ENCODE assay signal across 2 cellular contexts in the genomic region with DNA sequence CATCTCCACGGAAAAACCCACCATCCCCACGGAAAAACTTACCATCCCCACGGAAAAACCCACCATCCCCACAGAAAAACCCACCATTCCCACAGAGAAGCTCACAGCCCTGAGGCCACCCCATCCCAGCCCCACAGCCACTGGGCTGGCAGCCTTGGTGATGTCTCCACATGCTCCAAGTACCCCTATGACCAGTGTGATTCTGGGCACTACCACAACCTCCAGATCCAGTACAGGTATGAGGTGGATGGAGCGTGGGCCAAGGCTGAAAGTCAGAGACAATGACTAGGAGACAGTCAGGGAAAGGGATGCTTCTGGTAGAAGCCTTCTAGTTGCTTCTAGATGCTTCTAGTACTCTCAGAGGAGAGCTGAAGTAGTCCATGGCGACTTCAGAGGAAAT.
TF ChIP-seq lines count a peak whose summit lies in the region.

No MANE protein-coding gene starts in this region.

TF ChIP-seq in SK-N-SH treated with all-trans-retinoic acid at 6 μM for 48 hours, 23 proteins besides CTCF, POLR2A, EP300 and RAD21 (continued from another document):
- no peak for TF ChIP-seq ZFP30 (CRISPR knock-in tag; IDR thresholded peaks at IDR 0.05)
- TF ChIP-seq, protein P1, sequence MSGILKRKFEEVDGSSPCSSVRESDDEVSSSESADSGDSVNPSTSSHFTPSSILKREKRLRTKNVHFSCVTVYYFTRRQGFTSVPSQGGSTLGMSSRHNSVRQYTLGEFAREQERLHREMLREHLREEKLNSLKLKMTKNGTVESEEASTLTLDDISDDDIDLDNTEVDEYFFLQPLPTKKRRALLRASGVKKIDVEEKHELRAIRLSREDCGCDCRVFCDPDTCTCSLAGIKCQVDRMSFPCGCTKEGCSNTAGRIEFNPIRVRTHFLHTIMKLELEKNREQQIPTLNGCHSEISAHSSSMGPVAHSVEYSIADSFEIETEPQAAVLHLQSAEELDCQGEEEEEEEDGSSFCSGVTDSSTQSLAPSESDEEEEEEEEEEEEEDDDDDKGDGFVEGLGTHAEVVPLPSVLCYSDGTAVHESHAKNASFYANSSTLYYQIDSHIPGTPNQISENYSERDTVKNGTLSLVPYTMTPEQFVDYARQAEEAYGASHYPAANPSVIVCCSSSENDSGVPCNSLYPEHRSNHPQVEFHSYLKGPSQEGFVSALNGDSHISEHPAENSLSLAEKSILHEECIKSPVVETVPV (CRISPR knock-in tag; IDR thresholded peaks at IDR 0.05) = no peak
- TF ChIP-seq SNAI2 (CRISPR knock-in tag; IDR thresholded peaks at IDR 0.05) = no peak
- no peak for TF ChIP-seq OSR1 (CRISPR knock-in tag; IDR thresholded peaks at IDR 0.05)
- TF ChIP-seq CSDC2 (CRISPR knock-in tag; IDR thresholded peaks at IDR 0.05) = no peak

TF ChIP-seq in SK-N-SH, 30 proteins besides CTCF, POLR2A, EP300 and RAD21 (continued from another document):
- TF ChIP-seq, protein P2, sequence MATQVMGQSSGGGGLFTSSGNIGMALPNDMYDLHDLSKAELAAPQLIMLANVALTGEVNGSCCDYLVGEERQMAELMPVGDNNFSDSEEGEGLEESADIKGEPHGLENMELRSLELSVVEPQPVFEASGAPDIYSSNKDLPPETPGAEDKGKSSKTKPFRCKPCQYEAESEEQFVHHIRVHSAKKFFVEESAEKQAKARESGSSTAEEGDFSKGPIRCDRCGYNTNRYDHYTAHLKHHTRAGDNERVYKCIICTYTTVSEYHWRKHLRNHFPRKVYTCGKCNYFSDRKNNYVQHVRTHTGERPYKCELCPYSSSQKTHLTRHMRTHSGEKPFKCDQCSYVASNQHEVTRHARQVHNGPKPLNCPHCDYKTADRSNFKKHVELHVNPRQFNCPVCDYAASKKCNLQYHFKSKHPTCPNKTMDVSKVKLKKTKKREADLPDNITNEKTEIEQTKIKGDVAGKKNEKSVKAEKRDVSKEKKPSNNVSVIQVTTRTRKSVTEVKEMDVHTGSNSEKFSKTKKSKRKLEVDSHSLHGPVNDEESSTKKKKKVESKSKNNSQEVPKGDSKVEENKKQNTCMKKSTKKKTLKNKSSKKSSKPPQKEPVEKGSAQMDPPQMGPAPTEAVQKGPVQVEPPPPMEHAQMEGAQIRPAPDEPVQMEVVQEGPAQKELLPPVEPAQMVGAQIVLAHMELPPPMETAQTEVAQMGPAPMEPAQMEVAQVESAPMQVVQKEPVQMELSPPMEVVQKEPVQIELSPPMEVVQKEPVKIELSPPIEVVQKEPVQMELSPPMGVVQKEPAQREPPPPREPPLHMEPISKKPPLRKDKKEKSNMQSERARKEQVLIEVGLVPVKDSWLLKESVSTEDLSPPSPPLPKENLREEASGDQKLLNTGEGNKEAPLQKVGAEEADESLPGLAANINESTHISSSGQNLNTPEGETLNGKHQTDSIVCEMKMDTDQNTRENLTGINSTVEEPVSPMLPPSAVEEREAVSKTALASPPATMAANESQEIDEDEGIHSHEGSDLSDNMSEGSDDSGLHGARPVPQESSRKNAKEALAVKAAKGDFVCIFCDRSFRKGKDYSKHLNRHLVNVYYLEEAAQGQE (IDR thresholded peaks at IDR 0.05; ENCODE audit: low read depth, low read length) = no peak
- TF ChIP-seq SIN3A (IDR thresholded peaks at IDR 0.05; ENCODE audit: borderline replicate concordance, low read depth, low read length) (no peak), FOXJ3 (CRISPR knock-in tag; IDR thresholded peaks at IDR 0.05) (no peak)
